Comparison of ENCODE assay signal across 3 cellular contexts in the genomic region with DNA sequence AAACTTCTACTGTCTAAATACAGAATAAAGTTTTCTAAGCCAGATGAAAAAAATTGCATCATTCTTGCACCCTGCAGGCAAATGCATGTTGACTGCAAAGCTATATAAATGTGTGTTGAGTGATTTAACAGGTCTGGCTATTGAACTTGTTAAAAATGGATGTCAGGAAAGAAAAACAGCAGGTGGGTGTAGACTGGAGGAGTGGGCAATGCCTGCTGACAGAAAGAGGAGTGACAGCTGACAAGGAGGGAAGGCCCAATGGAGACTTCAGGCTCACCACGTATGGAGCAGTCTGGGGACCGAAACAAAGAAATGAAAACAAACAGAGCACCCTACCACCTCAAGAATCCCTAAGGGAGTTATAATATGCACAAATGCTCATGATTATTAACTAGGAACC.
TF ChIP-seq lines count a peak whose summit lies in the region.

No MANE protein-coding gene starts in this region.

TF ChIP-seq in SK-N-SH, 30 proteins besides CTCF, POLR2A, EP300 and RAD21 (continued from another document and continues in another):
- TF ChIP-seq, protein P1, sequence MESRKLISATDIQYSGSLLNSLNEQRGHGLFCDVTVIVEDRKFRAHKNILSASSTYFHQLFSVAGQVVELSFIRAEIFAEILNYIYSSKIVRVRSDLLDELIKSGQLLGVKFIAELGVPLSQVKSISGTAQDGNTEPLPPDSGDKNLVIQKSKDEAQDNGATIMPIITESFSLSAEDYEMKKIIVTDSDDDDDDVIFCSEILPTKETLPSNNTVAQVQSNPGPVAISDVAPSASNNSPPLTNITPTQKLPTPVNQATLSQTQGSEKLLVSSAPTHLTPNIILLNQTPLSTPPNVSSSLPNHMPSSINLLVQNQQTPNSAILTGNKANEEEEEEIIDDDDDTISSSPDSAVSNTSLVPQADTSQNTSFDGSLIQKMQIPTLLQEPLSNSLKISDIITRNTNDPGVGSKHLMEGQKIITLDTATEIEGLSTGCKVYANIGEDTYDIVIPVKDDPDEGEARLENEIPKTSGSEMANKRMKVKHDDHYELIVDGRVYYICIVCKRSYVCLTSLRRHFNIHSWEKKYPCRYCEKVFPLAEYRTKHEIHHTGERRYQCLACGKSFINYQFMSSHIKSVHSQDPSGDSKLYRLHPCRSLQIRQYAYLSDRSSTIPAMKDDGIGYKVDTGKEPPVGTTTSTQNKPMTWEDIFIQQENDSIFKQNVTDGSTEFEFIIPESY (IDR thresholded peaks at IDR 0.05; ENCODE audit: borderline replicate concordance, low read depth) = no peak
- no peak for TF ChIP-seq RCOR1 (IDR thresholded peaks at IDR 0.05; ENCODE audit: low read length)
- TF ChIP-seq TAF1 (IDR thresholded peaks at IDR 0.05; ENCODE audit: borderline replicate concordance, low read depth, low read length) = no peak
- TF ChIP-seq TCF12 (IDR thresholded peaks at IDR 0.05) = no peak
- no peak for TF ChIP-seq FOXJ3 (CRISPR knock-in tag; IDR thresholded peaks at IDR 0.05)
- TF ChIP-seq, protein P2, sequence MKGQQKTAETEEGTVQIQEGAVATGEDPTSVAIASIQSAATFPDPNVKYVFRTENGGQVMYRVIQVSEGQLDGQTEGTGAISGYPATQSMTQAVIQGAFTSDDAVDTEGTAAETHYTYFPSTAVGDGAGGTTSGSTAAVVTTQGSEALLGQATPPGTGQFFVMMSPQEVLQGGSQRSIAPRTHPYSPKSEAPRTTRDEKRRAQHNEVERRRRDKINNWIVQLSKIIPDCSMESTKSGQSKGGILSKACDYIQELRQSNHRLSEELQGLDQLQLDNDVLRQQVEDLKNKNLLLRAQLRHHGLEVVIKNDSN (IDR thresholded peaks at IDR 0.05; ENCODE audit: borderline replicate concordance, low read depth) = no peak
- TF ChIP-seq ELF1 (IDR thresholded peaks at IDR 0.05) = no peak
- no peak for TF ChIP-seq GATA2 (CRISPR knock-in tag; IDR thresholded peaks at IDR 0.05)
- no peak for TF ChIP-seq JUND (IDR thresholded peaks at IDR 0.05)
- TF ChIP-seq RFX5 (IDR thresholded peaks at IDR 0.05; ENCODE audit: low read length) = no peak
- no peak for TF ChIP-seq RXRA (IDR thresholded peaks at IDR 0.05; ENCODE audit: borderline replicate concordance, low read depth)
- no peak for TF ChIP-seq SMC3 (IDR thresholded peaks at IDR 0.05; ENCODE audit: low read depth, low read length)
- TF ChIP-seq TEAD4 (IDR thresholded peaks at IDR 0.05; ENCODE audit: borderline replicate concordance, insufficient read depth) = no peak
- TF ChIP-seq GABPA (IDR thresholded peaks at IDR 0.05; ENCODE audit: low read depth) = no peak
- no peak for TF ChIP-seq MEF2A (IDR thresholded peaks at IDR 0.05; ENCODE audit: borderline replicate concordance, low read depth)
- TF ChIP-seq POLR2AphosphoS5 (IDR thresholded peaks at IDR 0.05; ENCODE audit: low read depth, low read length) = no peak
- TF ChIP-seq, protein P3, sequence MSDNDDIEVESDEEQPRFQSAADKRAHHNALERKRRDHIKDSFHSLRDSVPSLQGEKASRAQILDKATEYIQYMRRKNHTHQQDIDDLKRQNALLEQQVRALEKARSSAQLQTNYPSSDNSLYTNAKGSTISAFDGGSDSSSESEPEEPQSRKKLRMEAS (IDR thresholded peaks at IDR 0.05; ENCODE audit: low read depth) = no peak

TF ChIP-seq in SK-N-SH treated with all-trans-retinoic acid at 6 μM for 48 hours, 23 proteins besides CTCF, POLR2A, EP300 and RAD21 (continued from another document):
- TF ChIP-seq, protein P4, sequence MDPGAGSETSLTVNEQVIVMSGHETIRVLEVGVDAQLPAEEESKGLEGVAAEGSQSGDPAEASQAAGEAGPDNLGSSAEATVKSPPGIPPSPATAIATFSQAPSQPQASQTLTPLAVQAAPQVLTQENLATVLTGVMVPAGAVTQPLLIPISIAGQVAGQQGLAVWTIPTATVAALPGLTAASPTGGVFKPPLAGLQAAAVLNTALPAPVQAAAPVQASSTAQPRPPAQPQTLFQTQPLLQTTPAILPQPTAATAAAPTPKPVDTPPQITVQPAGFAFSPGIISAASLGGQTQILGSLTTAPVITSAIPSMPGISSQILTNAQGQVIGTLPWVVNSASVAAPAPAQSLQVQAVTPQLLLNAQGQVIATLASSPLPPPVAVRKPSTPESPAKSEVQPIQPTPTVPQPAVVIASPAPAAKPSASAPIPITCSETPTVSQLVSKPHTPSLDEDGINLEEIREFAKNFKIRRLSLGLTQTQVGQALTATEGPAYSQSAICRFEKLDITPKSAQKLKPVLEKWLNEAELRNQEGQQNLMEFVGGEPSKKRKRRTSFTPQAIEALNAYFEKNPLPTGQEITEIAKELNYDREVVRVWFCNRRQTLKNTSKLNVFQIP (CRISPR knock-in tag; IDR thresholded peaks at IDR 0.05; ENCODE audit: borderline replicate concordance, low read depth) = no peak
- TF ChIP-seq, protein P5, sequence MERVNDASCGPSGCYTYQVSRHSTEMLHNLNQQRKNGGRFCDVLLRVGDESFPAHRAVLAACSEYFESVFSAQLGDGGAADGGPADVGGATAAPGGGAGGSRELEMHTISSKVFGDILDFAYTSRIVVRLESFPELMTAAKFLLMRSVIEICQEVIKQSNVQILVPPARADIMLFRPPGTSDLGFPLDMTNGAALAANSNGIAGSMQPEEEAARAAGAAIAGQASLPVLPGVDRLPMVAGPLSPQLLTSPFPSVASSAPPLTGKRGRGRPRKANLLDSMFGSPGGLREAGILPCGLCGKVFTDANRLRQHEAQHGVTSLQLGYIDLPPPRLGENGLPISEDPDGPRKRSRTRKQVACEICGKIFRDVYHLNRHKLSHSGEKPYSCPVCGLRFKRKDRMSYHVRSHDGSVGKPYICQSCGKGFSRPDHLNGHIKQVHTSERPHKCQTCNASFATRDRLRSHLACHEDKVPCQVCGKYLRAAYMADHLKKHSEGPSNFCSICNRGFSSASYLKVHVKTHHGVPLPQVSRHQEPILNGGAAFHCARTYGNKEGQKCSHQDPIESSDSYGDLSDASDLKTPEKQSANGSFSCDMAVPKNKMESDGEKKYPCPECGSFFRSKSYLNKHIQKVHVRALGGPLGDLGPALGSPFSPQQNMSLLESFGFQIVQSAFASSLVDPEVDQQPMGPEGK (CRISPR knock-in tag; IDR thresholded peaks at IDR 0.05; ENCODE audit: borderline replicate concordance) = no peak
- TF ChIP-seq ZNF8 (CRISPR knock-in tag; IDR thresholded peaks at IDR 0.05) = no peak
TF ChIP-seq in SK-N-SH treated with all-trans-retinoic acid at 6 μM for 48 hours: peak in this region for 0.

TF ChIP-seq in neural cell, 6 proteins besides CTCF, POLR2A, EP300 and RAD21 (continued from another document):
- TF ChIP-seq, protein P6, sequence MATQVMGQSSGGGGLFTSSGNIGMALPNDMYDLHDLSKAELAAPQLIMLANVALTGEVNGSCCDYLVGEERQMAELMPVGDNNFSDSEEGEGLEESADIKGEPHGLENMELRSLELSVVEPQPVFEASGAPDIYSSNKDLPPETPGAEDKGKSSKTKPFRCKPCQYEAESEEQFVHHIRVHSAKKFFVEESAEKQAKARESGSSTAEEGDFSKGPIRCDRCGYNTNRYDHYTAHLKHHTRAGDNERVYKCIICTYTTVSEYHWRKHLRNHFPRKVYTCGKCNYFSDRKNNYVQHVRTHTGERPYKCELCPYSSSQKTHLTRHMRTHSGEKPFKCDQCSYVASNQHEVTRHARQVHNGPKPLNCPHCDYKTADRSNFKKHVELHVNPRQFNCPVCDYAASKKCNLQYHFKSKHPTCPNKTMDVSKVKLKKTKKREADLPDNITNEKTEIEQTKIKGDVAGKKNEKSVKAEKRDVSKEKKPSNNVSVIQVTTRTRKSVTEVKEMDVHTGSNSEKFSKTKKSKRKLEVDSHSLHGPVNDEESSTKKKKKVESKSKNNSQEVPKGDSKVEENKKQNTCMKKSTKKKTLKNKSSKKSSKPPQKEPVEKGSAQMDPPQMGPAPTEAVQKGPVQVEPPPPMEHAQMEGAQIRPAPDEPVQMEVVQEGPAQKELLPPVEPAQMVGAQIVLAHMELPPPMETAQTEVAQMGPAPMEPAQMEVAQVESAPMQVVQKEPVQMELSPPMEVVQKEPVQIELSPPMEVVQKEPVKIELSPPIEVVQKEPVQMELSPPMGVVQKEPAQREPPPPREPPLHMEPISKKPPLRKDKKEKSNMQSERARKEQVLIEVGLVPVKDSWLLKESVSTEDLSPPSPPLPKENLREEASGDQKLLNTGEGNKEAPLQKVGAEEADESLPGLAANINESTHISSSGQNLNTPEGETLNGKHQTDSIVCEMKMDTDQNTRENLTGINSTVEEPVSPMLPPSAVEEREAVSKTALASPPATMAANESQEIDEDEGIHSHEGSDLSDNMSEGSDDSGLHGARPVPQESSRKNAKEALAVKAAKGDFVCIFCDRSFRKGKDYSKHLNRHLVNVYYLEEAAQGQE (IDR thresholded peaks at IDR 0.05; ENCODE audit: borderline replicate concordance) = no peak
- TF ChIP-seq MXI1 (conservative IDR thresholded peaks at IDR 0.05; ENCODE audit: poor library complexity, severe bottlenecking) = no peak
- TF ChIP-seq TAF1 (IDR thresholded peaks at IDR 0.05; ENCODE audit: low read depth) = no peak
